ENCODE assay signal across 10 cellular contexts in genomic region chr2:27072950-27073349, GRCh38. TPM values are rescaled to one million over a fixed set of nuclear protein-coding genes. Genes with fewer than 3 reads are reported as not detected.
DNase-seq lines count a peak whose midpoint lies in the region; ATAC-seq, FAIRE-seq and TF ChIP-seq lines count a peak whose summit lies in the region.
"Had no signal": no experiment of that assay in that cellular context is flagged by ENCODE, and none has a peak within 500 bp of the region (broad histone marks: within the 10 kb centered on the region; RNA-seq: fewer than 3 reads in every experiment).

No MANE protein-coding gene starts in this region.

- H3K36me3 Mint-ChIP-seq in GM23338 (ENCODE audit: low read depth): peaks cover 27% of the 10 kb centered on the region
- peaks cover 27% of the 10 kb centered on the region for H3K36me3 Mint-ChIP-seq in activated CD8-positive, alpha-beta T cell treated with anti-CD3 and anti-CD28 coated beads, Interleukin-2, amount 10 ng/mL, durations not matched to agents 7 days and 5 days (ENCODE audit: low read depth)

- no peak for ATAC-seq in GM23338
- no peak for ATAC-seq in activated CD8-positive, alpha-beta T cell treated with anti-CD3 and anti-CD28 coated beads, Interleukin-2, amount 10 ng/mL, durations not matched to agents 7 days and 5 days
- no peak for ATAC-seq in right cardiac atrium
- ATAC-seq in GM21723 (IDR thresholded peaks at IDR 0.05; ENCODE audit: unreplicated experiment): no peak

- H3K4me3 Mint-ChIP-seq in GM23338: peak overlapping the region; percentile 96
- H3K4me3 Mint-ChIP-seq in activated CD8-positive, alpha-beta T cell treated with anti-CD3 and anti-CD28 coated beads, Interleukin-2, amount 10 ng/mL, durations not matched to agents 7 days and 5 days: peak overlapping the region; percentile 79

- no peak for DNase-seq in GM23338 (ENCODE audit: low spot score)
- no peak for DNase-seq in activated CD8-positive, alpha-beta T cell treated with anti-CD3 and anti-CD28 coated beads, Interleukin-2, amount 10 ng/mL, durations not matched to agents 7 days and 5 days
- DNase-seq in right cardiac atrium: no peak
- DNase-seq in RKO (ENCODE audit: low spot score): no peak
- no peak for DNase-seq in activated gamma-delta T cell (lab: John Stamatoyannopoulos, UW)
- no peak for DNase-seq in HTR-8/SVneo (ENCODE audit: insufficient read length, low spot score)
- DNase-seq: stimulated activated CD4-positive, alpha-beta T cell treated with anti-CD3 and anti-CD28 coated beads, Interleukin-4, amount 100 ng/mL, for 4 hours had no signal

- no peaks in the 10 kb centered on the region for H3K9me2 ChIP-seq in GM23338 (ENCODE audit: insufficient read depth)

- peak overlapping the region; percentile 95 for H3K27ac ChIP-seq in GM23338 (ENCODE audit: low read depth)
- H3K27ac ChIP-seq in right cardiac atrium (ENCODE audit: low read length): peak overlapping the region; percentile 76
- H3K27ac ChIP-seq in skeletal muscle tissue (ENCODE audit: low read depth, low read length): peak overlapping the region; percentile 77

- H3K4me1 ChIP-seq in GM23338 (ENCODE audit: insufficient read depth) (peaks cover 19% of the 10 kb centered on the region), right cardiac atrium (ENCODE audit: control insufficient read depth, insufficient read depth, low read length) (peaks cover 6% of the 10 kb centered on the region), skeletal muscle tissue (ENCODE audit: control insufficient read depth in 3 of 3, insufficient read depth in 3 of 3, low read length in 3 of 3) (peaks cover 39 to 68% (median 40%) of the 10 kb centered on the region in 3 donors)

- no peaks in the 10 kb centered on the region; the same call in 2 of the 3 replicates for H3K9me3 Mint-ChIP-seq in GM23338
- no peaks in the 10 kb centered on the region for H3K9me3 Mint-ChIP-seq in activated CD8-positive, alpha-beta T cell treated with anti-CD3 and anti-CD28 coated beads, Interleukin-2, amount 10 ng/mL, durations not matched to agents 7 days and 5 days (ENCODE audit: insufficient read depth)

- H3K9me3 ChIP-seq in right cardiac atrium (ENCODE audit: control insufficient read depth, low read length) (no peaks in the 10 kb centered on the region), skeletal muscle tissue (ENCODE audit: control insufficient read depth in 3 of 3, low read length in 3 of 3) (no peaks in the 10 kb centered on the region)

- peaks cover 19% of the 10 kb centered on the region for H3K79me2 ChIP-seq in GM23338 (replicated peaks; ENCODE audit: insufficient read depth)

- CTCF ChIA-PET in activated CD8-positive, alpha-beta T cell treated with anti-CD3 and anti-CD28 coated beads, Interleukin-2, amount 10 ng/mL, durations not matched to agents 7 days and 5 days (lab: Charles Lee): interaction anchor here (3.0 to 3.7 kb wide), 4 partner anchors 9 to 111 kb away, joined by 9 to 28 read pairs (median 15); partner anchors contain the start of gene AGBL5

- no peak for TF ChIP-seq CTCF in GM23338 (conservative IDR thresholded peaks at IDR 0.05; ENCODE audit: low read depth in 2 of 2)

- peaks cover 7% of the 10 kb centered on the region for H4K20me1 ChIP-seq in GM23338 (replicated peaks; ENCODE audit: insufficient read depth)

- H3K9ac ChIP-seq in skeletal muscle tissue (ENCODE audit: low read depth in 1 of 3, low read length in 3 of 3): peak overlapping the region in 1 of 3 donors; percentile 28

- peak overlapping the region; percentile 100 for H3K4me3 ChIP-seq in GM23338
- no peak overlapping the region for H3K4me3 ChIP-seq in right cardiac atrium (ENCODE audit: low read length)
- H3K4me3 ChIP-seq in skeletal muscle tissue (ENCODE audit: low read length in 3 of 3): no peak overlapping the region

- intact Hi-C loops in right cardiac atrium (cut with DNase I): no loop called here

- WGBS in right cardiac atrium: 68% methylated on average over 4 of the region's 4 CpGs

- H2AFZ ChIP-seq in GM23338: peak overlapping the region; percentile 92

- peaks cover 16% of the 10 kb centered on the region for H3K4me1 Mint-ChIP-seq in GM23338
- peaks cover 84% of the 10 kb centered on the region for H3K4me1 Mint-ChIP-seq in activated CD8-positive, alpha-beta T cell treated with anti-CD3 and anti-CD28 coated beads, Interleukin-2, amount 10 ng/mL, durations not matched to agents 7 days and 5 days (ENCODE audit: low read depth)

- H3K36me3 ChIP-seq in GM23338 (ENCODE audit: insufficient read depth) (no peaks in the 10 kb centered on the region; the same call in 1 of the 2 replicates), skeletal muscle tissue (ENCODE audit: control insufficient read depth in 3 of 3, insufficient read depth in 3 of 3, low read length in 3 of 3) (peaks cover 17 to 19% (median 19%) of the 10 kb centered on the region in 3 donors)

- no peak for FAIRE-seq in HTR-8/SVneo (lab: Jason Lieb, UNC)
- FAIRE-seq: GM12891 had no signal

- no peaks in the 10 kb centered on the region for H3K27me3 ChIP-seq in GM23338 (ENCODE audit: insufficient read depth)
- no peaks in the 10 kb centered on the region for H3K27me3 ChIP-seq in right cardiac atrium (ENCODE audit: control insufficient read depth, insufficient read depth)
- H3K27me3 ChIP-seq in skeletal muscle tissue (ENCODE audit: control insufficient read depth in 3 of 3, insufficient read depth in 3 of 3, low read length in 3 of 3): peaks cover 0 to 5% (median 0%) of the 10 kb centered on the region in 3 donors

- H3K4me2 ChIP-seq in GM23338: peak overlapping the region; percentile 99

- H3K27me3 Mint-ChIP-seq in GM23338 (ENCODE audit: insufficient read depth, low read depth, poor library complexity): peaks cover 23% of the 10 kb centered on the region
- no peaks in the 10 kb centered on the region for H3K27me3 Mint-ChIP-seq in activated CD8-positive, alpha-beta T cell treated with anti-CD3 and anti-CD28 coated beads, Interleukin-2, amount 10 ng/mL, durations not matched to agents 7 days and 5 days (ENCODE audit: low read depth)

- H3F3A ChIP-seq in GM23338 (replicated peaks; ENCODE audit: low read depth): peaks cover 7% of the 10 kb centered on the region; the same call in 1 of the 2 replicates

- H3K27ac Mint-ChIP-seq in GM23338: peak overlapping the region; percentile 88; the same call in 1 of the 2 replicates
- H3K27ac Mint-ChIP-seq in activated CD8-positive, alpha-beta T cell treated with anti-CD3 and anti-CD28 coated beads, Interleukin-2, amount 10 ng/mL, durations not matched to agents 7 days and 5 days: peak overlapping the region; percentile 60

- POLR2A ChIA-PET in activated CD8-positive, alpha-beta T cell treated with anti-CD3 and anti-CD28 coated beads, Interleukin-2, amount 10 ng/mL, durations not matched to agents 7 days and 5 days (lab: Charles Lee): interaction anchor here (0.6 to 11.6 kb wide), 6 partner anchors 9 to 34 kb away, joined by 3 to 128 read pairs (median 8); partner anchors contain the start of genes AGBL5 and KHK

TF ChIP-seq in GM23338, 12 proteins besides CTCF, POLR2A, EP300 and RAD21 (continues in another document):
- no peak for TF ChIP-seq EZH2 (IDR thresholded peaks at IDR 0.05; ENCODE audit: low read depth, unreplicated experiment)
- TF ChIP-seq EZH2phosphoT487 (IDR thresholded peaks at IDR 0.05; ENCODE audit: unreplicated experiment): no peak
- TF ChIP-seq POLR2AphosphoS5 (IDR thresholded peaks at IDR 0.05; ENCODE audit: low read depth): no peak
- no peak for TF ChIP-seq NANOG (IDR thresholded peaks at IDR 0.05; ENCODE audit: borderline replicate concordance)
- no peak for TF ChIP-seq ETS1 (IDR thresholded peaks at IDR 0.05)

RNA-seq across cellular contexts. Expression of gene OST4, which starts 1.5 kb away (rescaled TPM):
- 155 and 226 TPM in 2 replicates for total RNA-seq in GM23338 (2014; rRNA removed; shearing (Covaris generic))
- polyA plus RNA-seq in GM23338 (2016; fragmentation: Nextera tagmentation; extraction: Ambion mirVana) (568 and 617 TPM in 2 replicates), right cardiac atrium (872 TPM)
- total RNA-seq in activated CD8-positive, alpha-beta T cell treated with anti-CD3 and anti-CD28 coated beads, Interleukin-2, amount 10 ng/mL, durations not matched to agents 7 days and 5 days: 100 to 1,000 TPM; 334 to 346 TPM
- total RNA-seq in right cardiac atrium (100 to 1,000 TPM; 372 to 487 (median 454) TPM), skeletal muscle tissue (352 TPM)

RNA-seq across cellular contexts. Expression of gene EMILIN1, which starts 5.5 kb away (rescaled TPM):
- total RNA-seq in GM23338 (2014; rRNA removed; shearing (Covaris generic)): 4.8 and 15.4 TPM in 2 replicates
- polyA plus RNA-seq in GM23338 (2016; fragmentation: Nextera tagmentation; extraction: Ambion mirVana): 3.2 and 4.5 TPM in 2 replicates
- 1 to 10 TPM; 1.1 to 1.4 TPM for total RNA-seq in activated CD8-positive, alpha-beta T cell treated with anti-CD3 and anti-CD28 coated beads, Interleukin-2, amount 10 ng/mL, durations not matched to agents 7 days and 5 days
- total RNA-seq in right cardiac atrium: 10 to 100 TPM; 24.3 to 44.2 (median 38.9) TPM
- polyA plus RNA-seq in right cardiac atrium: 30.0 TPM
- 61.6 TPM for total RNA-seq in skeletal muscle tissue

RNA-seq across cellular contexts. Expression of gene KHK, which starts 13.6 kb away (rescaled TPM):
- 8.8 and 9.7 TPM in 2 replicates for total RNA-seq in GM23338 (2014; rRNA removed; shearing (Covaris generic))
- polyA plus RNA-seq in GM23338 (2016; fragmentation: Nextera tagmentation; extraction: Ambion mirVana) (8.4 and 9.7 TPM in 2 replicates), right cardiac atrium (1.7 TPM)
- 10 to 100 TPM; 12.1 to 12.4 TPM for total RNA-seq in activated CD8-positive, alpha-beta T cell treated with anti-CD3 and anti-CD28 coated beads, Interleukin-2, amount 10 ng/mL, durations not matched to agents 7 days and 5 days
- total RNA-seq in right cardiac atrium (1 to 10 TPM; 1.9 to 5.5 (median 3.2) TPM), skeletal muscle tissue (2.1 TPM)

RNA-seq across cellular contexts. Expression of gene AGBL5, which starts 21.5 kb away (rescaled TPM):
- total RNA-seq in GM23338 (2014; rRNA removed; shearing (Covaris generic)): 31.3 and 32.9 TPM in 2 replicates
- polyA plus RNA-seq in GM23338 (2016; fragmentation: Nextera tagmentation; extraction: Ambion mirVana) (17.9 and 18.5 TPM in 2 replicates), right cardiac atrium (5.9 TPM)
- 10 to 100 TPM; 13.9 to 14.8 TPM for total RNA-seq in activated CD8-positive, alpha-beta T cell treated with anti-CD3 and anti-CD28 coated beads, Interleukin-2, amount 10 ng/mL, durations not matched to agents 7 days and 5 days
- total RNA-seq in right cardiac atrium (10 to 100 TPM; 10.8 to 12.4 (median 11.4) TPM), skeletal muscle tissue (6.8 TPM)

RNA-seq across cellular contexts. Expression of gene TMEM214, which starts 40.2 kb away (rescaled TPM):
- total RNA-seq in GM23338 (2014; rRNA removed; shearing (Covaris generic)): 34.2 and 36.5 TPM in 2 replicates
- polyA plus RNA-seq in GM23338 (2016; fragmentation: Nextera tagmentation; extraction: Ambion mirVana) (16.2 and 18.4 TPM in 2 replicates), right cardiac atrium (29.4 TPM)
- 10 to 100 TPM; 73.7 to 75.6 TPM for total RNA-seq in activated CD8-positive, alpha-beta T cell treated with anti-CD3 and anti-CD28 coated beads, Interleukin-2, amount 10 ng/mL, durations not matched to agents 7 days and 5 days
- total RNA-seq in right cardiac atrium (10 to 100 TPM; 40.8 to 56.7 (median 47.7) TPM), skeletal muscle tissue (23.5 TPM)
